29 cellular contexts compared by ENCODE assay signal in genomic region chr6:108362455-108362854, GRCh38.
"Had no signal": no experiment of that assay in that cellular context is flagged by ENCODE, and none has a peak within 500 bp of the region (broad histone marks: within the 10 kb centered on the region; RNA-seq: fewer than 3 reads in every experiment).

No MANE protein-coding gene starts in this region.

- H3K4me1 ChIP-seq: pancreas, prostate gland, right atrium auricular region, suprapubic skin, testis, tibial artery, transverse colon, upper lobe of right lung, uterus had no signal

- H3K4me2 ChIP-seq: smooth muscle cell had no signal

- H3K27ac ChIP-seq: neutrophil, pancreas, prostate gland, right atrium auricular region, skin epidermis, spleen, suprapubic skin, testis, tibial artery, transverse colon, upper lobe of right lung, uterus had no signal

- H3K9me3 ChIP-seq: neutrophil, pancreas, prostate gland, right atrium auricular region, spleen, suprapubic skin, testis, tibial artery, transverse colon, upper lobe of right lung, uterus had no signal

- ATAC-seq: naive thymus-derived CD8-positive, alpha-beta T cell; natural killer cell treated with Interleukin-12 subunit alpha and Interleukin-12 subunit beta and Interleukin-15 and Interleukin-18, amount 100 ng/mL, for 72 hours; pancreas; sciatic nerve; stimulated activated memory B cell treated with anti-CD40 and anti-IgM and Interleukin-4, amounts not matched to agents 10 μg/mL and 1 μg/mL and 100 μg/mL, for 72 hours; stimulated activated naive CD8-positive, alpha-beta T cell treated with anti-CD3 and anti-CD28 coated beads, Interleukin-15, amount 100 ng/mL, for 72 hours; stimulated activated naive CD8-positive, alpha-beta T cell treated with anti-CD3 and anti-CD28 coated beads, Interleukin-15, Interleukin-2, amounts not matched to agents 100 U/mL and 50 U/mL, for 24 hours had no signal

- H3K36me3 ChIP-seq: neutrophil, pancreas, prostate gland, right atrium auricular region, suprapubic skin, upper lobe of right lung, uterus had no signal

- H3K27me3 ChIP-seq: neutrophil, pancreas, right atrium auricular region, spleen, suprapubic skin, testis, tibial artery, transverse colon, upper lobe of right lung, uterus had no signal

- H3K4me3 ChIP-seq: pancreas, prostate gland, right atrium auricular region, skin epidermis, smooth muscle cell, spleen, suprapubic skin, testis, tibial artery, transverse colon, upper lobe of right lung, uterus had no signal

- DNase-seq: naive thymus-derived CD8-positive, alpha-beta T cell; nephron progenitor cell; nucleus accumbens; pancreas; retina; spleen; stimulated activated CD4-positive, alpha-beta T cell treated with anti-CD3 and anti-CD28 coated beads, Interleukin-12 subunit alpha, Interleukin-12 subunit beta, amount 100 ng/mL, for 4 hours; stimulated activated CD4-positive, alpha-beta T cell treated with anti-CD3 and anti-CD28 coated beads, Interleukin-1b, Interleukin-23, amount 100 ng/mL, for 48 hours; stimulated activated CD4-positive, alpha-beta T cell treated with anti-CD3 and anti-CD28 coated beads, Interleukin-4, amount 100 ng/mL, for 1 hour; stimulated activated CD4-positive, alpha-beta T cell treated with anti-CD3 and anti-CD28 coated beads, Interleukin-4, amount 100 ng/mL, for 4 hours; stimulated activated CD8-positive, alpha-beta memory T cell treated with anti-CD3 and anti-CD28 coated beads, Interleukin-4, amount 100 ng/mL, for 48 hours; stimulated activated naive CD4-positive, alpha-beta T cell; stimulated activated naive CD8-positive, alpha-beta T cell treated with anti-CD3 and anti-CD28 coated beads, Interleukin-15, amount 100 ng/mL, for 72 hours; stimulated activated naive CD8-positive, alpha-beta T cell treated with anti-CD3 and anti-CD28 coated beads, Interleukin-15, Interleukin-2, amounts not matched to agents 100 U/mL and 50 U/mL, for 24 hours; substantia nigra; testis; tibial artery; transverse colon; upper lobe of right lung; uterus had no signal
